Comparison of ENCODE assay signal across 8 cellular contexts in the genomic region with DNA sequence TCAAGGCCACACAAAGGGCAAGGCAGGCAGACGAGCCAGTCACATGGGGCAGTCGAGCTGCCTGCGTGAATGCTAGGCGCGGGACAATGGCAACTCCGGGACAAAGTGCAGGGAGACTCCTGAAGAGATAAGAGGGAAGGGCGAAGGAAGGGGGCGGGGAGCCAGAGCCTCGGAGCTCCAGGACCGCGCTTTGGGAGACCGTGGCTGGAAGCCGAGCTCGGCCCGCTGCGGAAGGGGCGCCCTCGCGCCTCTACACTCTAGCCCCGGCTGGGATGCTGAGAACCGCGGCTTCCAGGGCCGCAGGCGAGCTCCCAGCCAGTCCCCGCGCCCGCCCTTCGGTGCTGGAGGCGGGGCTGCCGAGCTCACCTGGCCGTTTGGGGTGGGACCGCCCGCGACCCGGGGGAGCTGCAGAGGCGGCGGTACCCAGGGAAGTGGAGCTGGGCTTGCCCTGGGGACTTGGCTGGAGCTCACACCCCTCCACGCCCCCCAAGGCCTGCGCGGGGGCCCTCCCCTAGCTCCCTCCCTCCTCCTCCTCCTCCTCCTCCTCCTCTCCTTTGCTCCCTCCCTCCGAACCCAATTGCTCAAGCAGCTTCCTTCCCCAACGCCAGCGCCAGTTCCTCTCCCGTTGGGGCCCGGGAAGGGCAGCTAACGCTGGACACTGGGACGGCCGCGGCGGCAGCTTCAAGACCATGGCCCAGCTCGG.
A peak's percentile ranks its signal among the peaks of the same experiment; 100 is the strongest.
DNase-seq lines count a peak whose midpoint lies in the region; ATAC-seq and TF ChIP-seq lines count a peak whose summit lies in the region.

A gene with protein sequence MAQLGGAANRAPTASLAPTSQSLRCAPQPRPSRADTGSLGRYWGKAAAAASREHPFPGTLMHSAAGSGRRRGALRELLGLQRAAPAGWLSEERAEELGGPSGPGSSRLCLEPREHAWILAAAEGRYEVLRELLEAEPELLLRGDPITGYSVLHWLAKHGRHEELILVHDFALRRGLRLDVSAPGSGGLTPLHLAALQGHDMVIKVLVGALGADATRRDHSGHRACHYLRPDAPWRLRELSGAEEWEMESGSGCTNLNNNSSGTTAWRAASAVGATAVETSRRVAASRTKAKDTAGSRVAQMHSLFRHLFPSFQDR (plus strand): TSS at position 610 of the 703 bp plus-strand sequence. CDS start 80 bp downstream, at position 690.

- no peak for TF ChIP-seq CTCF in nephron progenitor cell (IDR thresholded peaks at IDR 0.05)

- peaks cover 16% of the 10 kb centered on the region for H3K4me1 Mint-ChIP-seq in nephron progenitor cell

- H3K9me3 Mint-ChIP-seq in nephron progenitor cell = peaks cover 54% of the 10 kb centered on the region

- no peaks in the 10 kb centered on the region for H3K36me3 ChIP-seq in ES-I3 (ENCODE audit: insufficient read depth, low read length)

- H3K36me3 Mint-ChIP-seq in nephron progenitor cell (ENCODE audit: low read depth) = no peaks in the 10 kb centered on the region

- peak within 1 kb of the TSS; percentile 87 for H3K4me3 Mint-ChIP-seq in nephron progenitor cell

- peaks cover 54% of the 10 kb centered on the region for H3K27me3 Mint-ChIP-seq in nephron progenitor cell (ENCODE audit: low read depth, poor library complexity)

- no peak within 1 kb of the TSS for H3K27ac Mint-ChIP-seq in nephron progenitor cell

- H3K9ac ChIP-seq in ES-I3 (ENCODE audit: low read depth, low read length) = peak within 1 kb of the TSS; percentile 54

- no peaks in the 10 kb centered on the region for H3K9me3 ChIP-seq in ES-I3 (ENCODE audit: control insufficient read depth, insufficient read depth, low read length)

- no peak for ATAC-seq in HG02852 (IDR thresholded peaks at IDR 0.05; ENCODE audit: unreplicated experiment)

- DNase-seq in LoVo (ENCODE audit: low spot score) = peak; percentile 31
- peak; percentile 21 for DNase-seq in activated T-cell treated with anti-CD3 and anti-CD28 coated beads for 48 hours (ENCODE audit: low read depth)
- peak; percentile 12 for DNase-seq in fibroblast of peridontal ligament (ENCODE audit: extremely low read depth)
- peak; percentile 61 for DNase-seq in nephron progenitor cell
- DNase-seq in cerebellar nuclear complex (lab: John Stamatoyannopoulos, UW) = no peak
- DNase-seq in OCI-M1 (lab: John Stamatoyannopoulos, UW) = no peak

- H3K4me1 ChIP-seq in ES-I3 (ENCODE audit: insufficient read depth, low read length) = peaks cover 18% of the 10 kb centered on the region

Comparison
In these comparisons a context has a peak if more than half of its experiments do, and no peak if none do; other contexts are left out.
1. DNase-seq: peak in LoVo (single experiment), activated T-cell treated with anti-CD3 and anti-CD28 coated beads for 48 hours (single experiment), fibroblast of peridontal ligament (single experiment) and nephron progenitor cell (single experiment); none in cerebellar nuclear complex (0 of 2) and OCI-M1 (single experiment).